ENCODE assay signal across 11 cellular contexts in the genomic region with DNA sequence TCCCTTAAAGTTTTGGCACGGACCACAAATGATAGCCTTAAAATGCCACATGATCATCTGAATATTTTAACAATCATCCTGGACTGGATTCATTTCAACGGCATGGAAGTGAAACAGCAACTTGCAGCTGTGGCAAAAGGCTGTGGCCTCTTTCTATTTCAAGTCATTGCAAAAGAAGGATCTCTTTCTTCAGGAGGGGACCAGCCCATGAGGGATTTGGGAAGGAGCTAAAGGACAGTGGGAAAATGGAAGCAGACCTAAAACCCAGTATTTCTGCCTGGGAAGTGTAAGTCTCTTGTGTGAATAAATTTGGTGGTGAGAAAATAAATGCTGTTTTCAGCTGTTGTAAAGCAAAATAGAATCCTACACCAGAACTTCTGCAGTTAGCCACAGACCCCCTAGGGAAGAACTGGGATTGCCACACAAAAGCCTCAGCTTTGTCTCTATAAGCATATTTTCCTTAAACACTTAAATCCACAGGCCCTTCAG.
DNase-seq lines count a peak whose midpoint lies in the region; ATAC-seq, FAIRE-seq and TF ChIP-seq lines count a peak whose summit lies in the region.
"Had no signal": no experiment of that assay in that cellular context is flagged by ENCODE, and none has a peak within 500 bp of the region (broad histone marks: within the 10 kb centered on the region; RNA-seq: fewer than 3 reads in every experiment).

No MANE protein-coding gene starts in this region.

- no peak for ATAC-seq in GM19351 (IDR thresholded peaks at IDR 0.05; ENCODE audit: unreplicated experiment)
- ATAC-seq: A549 had no signal

- POLR2A ChIA-PET in endothelial cell of umbilical vein (lab: Charles Lee): no interaction called here

- peak overlapping the region; percentile 20 for H3K9ac ChIP-seq in endothelial cell of umbilical vein (replicated peaks; ENCODE audit: extremely low read depth, insufficient read depth, low read length)

- H3K27me3 Mint-ChIP-seq in mesothelial cell of epicardium (ENCODE audit: low read depth): no peaks in the 10 kb centered on the region

- no TSS peak for BruUV-seq in endothelial cell of umbilical vein (replicated peaks; lab: Mats Ljungman, UMichigan)

- H3K9me3 Mint-ChIP-seq in mesothelial cell of epicardium: no peaks in the 10 kb centered on the region

- peak; percentile 29 for DNase-seq in SKM-1 treated with dmso at 0.1 percent for 144 hours (lab: John Stamatoyannopoulos, UW; ENCODE audit: unreplicated experiment)
- no peak for DNase-seq in SKM-1 (lab: John Stamatoyannopoulos, UW; ENCODE audit: unreplicated experiment)
- peak; percentile 36 for DNase-seq in endothelial cell of umbilical vein (ENCODE audit: low read depth, low spot score)
- no peak for DNase-seq in mesothelial cell of epicardium (ENCODE audit: low spot score in 2 of 2, unreplicated experiment in 2 of 2)
- no peak for DNase-seq in vagina (ENCODE audit: extremely low spot score in 2 of 2)
- DNase-seq in stimulated activated CD4-positive, alpha-beta T cell treated with anti-CD3 and anti-CD28 coated beads, Interleukin-1b, Interleukin-23, amount 100 ng/mL, for 48 hours: no peak
- no peak for DNase-seq in DMS153 treated with DMSO at 0.1 percent for 48 hours (lab: John Stamatoyannopoulos, UW; ENCODE audit: unreplicated experiment)
- DNase-seq: activated CD4-positive, alpha-beta T cell treated with anti-CD3 and anti-CD28 coated beads, Interleukin-2, amount 50 U/mL, for 4 hours; effector CD8-positive, alpha-beta T cell had no signal

- peak overlapping the region; percentile 65 for H3K4me2 ChIP-seq in endothelial cell of umbilical vein (ENCODE audit: insufficient read depth, low read length)
- H3K4me2 ChIP-seq: A549 had no signal

- H3K79me2 ChIP-seq in endothelial cell of umbilical vein (ENCODE audit: control insufficient read depth, insufficient read depth, low read length): no peaks in the 10 kb centered on the region

- peaks cover 64% of the 10 kb centered on the region for H3K4me1 Mint-ChIP-seq in mesothelial cell of epicardium

- no peak overlapping the region for H3K4me3 ChIP-seq in endothelial cell of umbilical vein (replicated peaks in 1 of 3; ENCODE audit: insufficient read depth in 1 of 3, low read depth in 1 of 3, low read length in 3 of 3)
- peak overlapping the region in 1 of 2 donors; percentile 23 for H3K4me3 ChIP-seq in vagina
- H3K4me3 ChIP-seq: A549 had no signal

- TF ChIP-seq CTCF in endothelial cell of umbilical vein (IDR thresholded peaks at IDR 0.05; ENCODE audit: extremely low read depth in 1 of 2, insufficient read depth in 1 of 2, low read depth in 1 of 2, low read length in 2 of 2): no peak
- no peak for TF ChIP-seq CTCF in mesothelial cell of epicardium (IDR thresholded peaks at IDR 0.05; ENCODE audit: unreplicated experiment)
- TF ChIP-seq CTCF in vagina (IDR thresholded peaks at IDR 0.05): no peak

- H3K36me3 Mint-ChIP-seq in mesothelial cell of epicardium: no peaks in the 10 kb centered on the region

- H3K27ac Mint-ChIP-seq in mesothelial cell of epicardium: peak overlapping the region; percentile 92

- dilution Hi-C loops in endothelial cell of umbilical vein (cut with MboI; ENCODE audit: extremely low pct_ligation_motif_present, low sequenced_read_pairs): no loop called here

- H3K36me3 ChIP-seq in endothelial cell of umbilical vein (ENCODE audit: control insufficient read depth in 2 of 2, extremely low read depth in 1 of 2, insufficient read depth in 2 of 2, low read length in 2 of 2): no peaks in the 10 kb centered on the region
- no peaks in the 10 kb centered on the region for H3K36me3 ChIP-seq in vagina

- H3K27me3 ChIP-seq in endothelial cell of umbilical vein (ENCODE audit: control insufficient read depth in 2 of 2, insufficient read depth in 2 of 2, low read length in 2 of 2) (no peaks in the 10 kb centered on the region), vagina (no peaks in the 10 kb centered on the region)

- H3K4me3 Mint-ChIP-seq in mesothelial cell of epicardium: no peak overlapping the region

- H4K20me1 ChIP-seq in endothelial cell of umbilical vein (replicated peaks; ENCODE audit: control insufficient read depth, extremely low read depth, insufficient read depth, low read length): no peaks in the 10 kb centered on the region

- H3K4me1 ChIP-seq in endothelial cell of umbilical vein (ENCODE audit: control insufficient read depth, extremely low read depth, insufficient read depth, low read length) (peaks cover 24% of the 10 kb centered on the region), vagina (peaks cover 59% of the 10 kb centered on the region)
- H3K4me1 ChIP-seq: A549 had no signal

- no peaks in the 10 kb centered on the region for H3K9me1 ChIP-seq in endothelial cell of umbilical vein (replicated peaks; ENCODE audit: control insufficient read depth, extremely low read depth, insufficient read depth, low read length)

- H3K27ac ChIP-seq in endothelial cell of umbilical vein (ENCODE audit: insufficient read depth, low read depth, low read length): peak overlapping the region; percentile 19
- peak overlapping the region; percentile 67 for H3K27ac ChIP-seq in vagina
- H3K27ac ChIP-seq: A549 had no signal

- H3K9me3 ChIP-seq in endothelial cell of umbilical vein (replicated peaks; ENCODE audit: control insufficient read depth, insufficient read depth, low read length) (no peaks in the 10 kb centered on the region), vagina (no peaks in the 10 kb centered on the region)
- H3K9me3 ChIP-seq: A549 had no signal

- FAIRE-seq in endothelial cell of umbilical vein (lab: Jason Lieb, UNC): no peak
- FAIRE-seq: A549 had no signal

- peak overlapping the region; percentile 6 for H2AFZ ChIP-seq in endothelial cell of umbilical vein (ENCODE audit: low read depth, low read length)

- TF ChIP-seq POLR2A in endothelial cell of umbilical vein (IDR thresholded peaks at IDR 0.05; ENCODE audit: low read depth, low read length) (no peak), vagina (IDR thresholded peaks at IDR 0.05) (no peak)

- intact Hi-C loops in endothelial cell of umbilical vein (cut with micrococcal nuclease) (no loop called here), vagina (cut with DNase I) (loop anchor here (10.0 kb wide), 1 partner anchor 131 kb away; no protein-coding TSS in a partner anchor)

- CTCF ChIA-PET in endothelial cell of umbilical vein (lab: Charles Lee): interaction anchor here (1.2 to 1.9 kb wide), 3 partner anchors 36 to 151 kb away, joined by 3 to 11 read pairs (median 4); no protein-coding TSS in a partner anchor

TF ChIP-seq in endothelial cell of umbilical vein, 7 proteins besides CTCF, POLR2A, EP300 and RAD21:
- TF ChIP-seq JUN (IDR thresholded peaks at IDR 0.05; ENCODE audit: borderline replicate concordance, insufficient read depth, insufficient read length, low read depth): no peak
- TF ChIP-seq EZH2 (IDR thresholded peaks at IDR 0.05; ENCODE audit: borderline replicate concordance, low read depth, low read length, severe bottlenecking): no peak
- TF ChIP-seq GATA2 (IDR thresholded peaks at IDR 0.05; ENCODE audit: insufficient read depth, insufficient read length, low read depth, low read length): no peak
- no peak for TF ChIP-seq POLR2AphosphoS5 (IDR thresholded peaks at IDR 0.05; ENCODE audit: insufficient read depth, low read depth, low read length)
- TF ChIP-seq, protein P1, sequence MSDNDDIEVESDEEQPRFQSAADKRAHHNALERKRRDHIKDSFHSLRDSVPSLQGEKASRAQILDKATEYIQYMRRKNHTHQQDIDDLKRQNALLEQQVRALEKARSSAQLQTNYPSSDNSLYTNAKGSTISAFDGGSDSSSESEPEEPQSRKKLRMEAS (IDR thresholded peaks at IDR 0.05; ENCODE audit: insufficient read depth, insufficient read length): no peak
- no peak for TF ChIP-seq FOS (IDR thresholded peaks at IDR 0.05; ENCODE audit: borderline replicate concordance, insufficient read depth, low read length)
- TF ChIP-seq MYC (IDR thresholded peaks at IDR 0.05; ENCODE audit: low read depth, low read length): no peak

Comparison
In these comparisons a context has a peak if more than half of its experiments do, and no peak if none do; other contexts are left out.
1. DNase-seq: peak in SKM-1 treated with dmso at 0.1 percent for 144 hours (single experiment) and endothelial cell of umbilical vein (single experiment); none in SKM-1 (single experiment), mesothelial cell of epicardium (0 of 2), vagina (0 of 2), stimulated activated CD4-positive, alpha-beta T cell treated with anti-CD3 and anti-CD28 coated beads, Interleukin-1b, Interleukin-23, amount 100 ng/mL, for 48 hours (single experiment) and DMS153 treated with DMSO at 0.1 percent for 48 hours (single experiment).